In genomic region chr16:27462846-27463682, GRCh38 we compare ENCODE assay signal across 20 cellular contexts.
DNase-seq lines count a peak whose midpoint lies in the region; ATAC-seq and TF ChIP-seq lines count a peak whose summit lies in the region.
"Had no signal": no experiment of that assay in that cellular context is flagged by ENCODE, and none has a peak within 500 bp of the region (broad histone marks: within the 10 kb centered on the region; RNA-seq: fewer than 3 reads in every experiment).

No MANE protein-coding gene starts in this region.

- peaks cover 12% of the 10 kb centered on the region for H3K9me3 ChIP-seq in BLaER1
- no peaks in the 10 kb centered on the region for H3K9me3 ChIP-seq in CD4-positive, CD25-positive, alpha-beta regulatory T cell (ENCODE audit: control insufficient read depth in 2 of 2, low read length in 2 of 2)
- H3K9me3 ChIP-seq: HAP-1, stomach had no signal

- H3K27ac Mint-ChIP-seq in CD4-positive, CD25-positive, alpha-beta regulatory T cell, result peak overlapping the region; percentile 9 to 85 (median 81)
- peak overlapping the region; percentile 89 for H3K27ac Mint-ChIP-seq in activated naive CD8-positive, alpha-beta T cell treated with anti-CD3 and anti-CD28 coated beads for 36 hours
- H3K27ac Mint-ChIP-seq in natural killer cell, result peak overlapping the region; percentile 96
- H3K27ac Mint-ChIP-seq: mesothelial cell of epicardium, neural progenitor cell, type B pancreatic cell had no signal

- no peak for TF ChIP-seq CTCF in natural killer cell (IDR thresholded peaks at IDR 0.05)

- peak overlapping the region in 3 of 4 donors; percentile 15 to 73 (median 54) for H3K4me3 Mint-ChIP-seq in CD4-positive, CD25-positive, alpha-beta regulatory T cell
- H3K4me3 Mint-ChIP-seq in activated naive CD8-positive, alpha-beta T cell treated with anti-CD3 and anti-CD28 coated beads for 36 hours, result peak overlapping the region; percentile 71
- H3K4me3 Mint-ChIP-seq in natural killer cell, result peak overlapping the region; percentile 90
- H3K4me3 Mint-ChIP-seq: mesothelial cell of epicardium, neural progenitor cell, type B pancreatic cell had no signal

- peaks cover 97% of the 10 kb centered on the region for H3K36me3 ChIP-seq in BLaER1
- H3K36me3 ChIP-seq in CD4-positive, CD25-positive, alpha-beta regulatory T cell (ENCODE audit: control insufficient read depth, insufficient read depth, low read length), result peaks cover 49% of the 10 kb centered on the region

- peaks cover 0 to 1% (median 0%) of the 10 kb centered on the region in 7 donors for H3K9me3 Mint-ChIP-seq in CD4-positive, CD25-positive, alpha-beta regulatory T cell
- H3K9me3 Mint-ChIP-seq in activated naive CD8-positive, alpha-beta T cell treated with anti-CD3 and anti-CD28 coated beads for 36 hours, result peaks cover 3% of the 10 kb centered on the region
- no peaks in the 10 kb centered on the region for H3K9me3 Mint-ChIP-seq in natural killer cell
- H3K9me3 Mint-ChIP-seq: neural progenitor cell, type B pancreatic cell had no signal

- H4K20me1 ChIP-seq in BLaER1, result peaks cover 23% of the 10 kb centered on the region

- peaks cover 17% of the 10 kb centered on the region for H3K36me3 Mint-ChIP-seq in CD4-positive, CD25-positive, alpha-beta regulatory T cell
- peaks cover 45% of the 10 kb centered on the region for H3K36me3 Mint-ChIP-seq in activated naive CD8-positive, alpha-beta T cell treated with anti-CD3 and anti-CD28 coated beads for 36 hours
- H3K36me3 Mint-ChIP-seq in natural killer cell, result peaks cover 14% of the 10 kb centered on the region

- H3K4me3 ChIP-seq in BLaER1, result no peak overlapping the region
- no peak overlapping the region for H3K4me3 ChIP-seq in CD4-positive, CD25-positive, alpha-beta regulatory T cell (ENCODE audit: low read depth, low read length)
- H3K4me3 ChIP-seq: HAP-1, neural progenitor cell, skin epidermis, stomach had no signal

- peak overlapping the region; percentile 50 for H3K27ac ChIP-seq in BLaER1
- H3K27ac ChIP-seq in CD4-positive, CD25-positive, alpha-beta regulatory T cell (ENCODE audit: insufficient read depth, low read length, poor library complexity, severe bottlenecking), result peak overlapping the region; percentile 39
- H3K27ac ChIP-seq: neural progenitor cell had no signal

- H3K4me1 ChIP-seq in BLaER1, result peaks cover 52% of the 10 kb centered on the region
- H3K4me1 ChIP-seq in CD4-positive, CD25-positive, alpha-beta regulatory T cell (ENCODE audit: control insufficient read depth, insufficient read depth, low read length, poor library complexity, severe bottlenecking), result peaks cover 17% of the 10 kb centered on the region
- H3K4me1 ChIP-seq: HAP-1, neural progenitor cell had no signal

- DNase-seq in CD4-positive, CD25-positive, alpha-beta regulatory T cell, result no peak
- no peak for DNase-seq in activated naive CD8-positive, alpha-beta T cell treated with anti-CD3 and anti-CD28 coated beads for 36 hours
- DNase-seq in natural killer cell (no peak), cerebellar nuclear complex (lab: John Stamatoyannopoulos, UW) (no peak), NCI-H128 (lab: John Stamatoyannopoulos, UW; ENCODE audit: unreplicated experiment) (no peak)
- DNase-seq: anterior cingulate cortex, Karpas-422, NCI-H2029, NCI-H345, NCI-H82, OCI-M1, Right ventricle myocardium superior, stomach had no signal

- no peak for ATAC-seq in CD4-positive, CD25-positive, alpha-beta regulatory T cell (ENCODE audit: low read depth in 2 of 2)
- ATAC-seq in natural killer cell, result no peak
- no peak for ATAC-seq in GM21717 (IDR thresholded peaks at IDR 0.05; ENCODE audit: unreplicated experiment)

- H3K9ac ChIP-seq in BLaER1, result peak overlapping the region; percentile 11; the same call in 1 of the 2 replicates
- H3K9ac ChIP-seq: neural progenitor cell had no signal

- intact Hi-C loops in natural killer cell (cut with micrococcal nuclease), result loop anchor here (1.0 kb wide), 1 partner anchor 13 kb away; no protein-coding TSS in a partner anchor

- peaks cover 0 to 19% (median 9%) of the 10 kb centered on the region in 4 donors for H3K4me1 Mint-ChIP-seq in CD4-positive, CD25-positive, alpha-beta regulatory T cell
- peaks cover 39% of the 10 kb centered on the region for H3K4me1 Mint-ChIP-seq in activated naive CD8-positive, alpha-beta T cell treated with anti-CD3 and anti-CD28 coated beads for 36 hours
- peaks cover 39 to 66% of the 10 kb centered on the region in 2 donors for H3K4me1 Mint-ChIP-seq in natural killer cell
- H3K4me1 Mint-ChIP-seq: neural progenitor cell had no signal

- H3K4me2 ChIP-seq in BLaER1, result peak overlapping the region; percentile 55
- H3K4me2 ChIP-seq: neural progenitor cell had no signal

- H3K27me3 ChIP-seq in BLaER1, result no peaks in the 10 kb centered on the region
- H3K27me3 ChIP-seq in CD4-positive, CD25-positive, alpha-beta regulatory T cell (ENCODE audit: control insufficient read depth, insufficient read depth, low read length), result no peaks in the 10 kb centered on the region
- H3K27me3 ChIP-seq: neural progenitor cell, stomach had no signal

- no peaks in the 10 kb centered on the region for H3K27me3 Mint-ChIP-seq in CD4-positive, CD25-positive, alpha-beta regulatory T cell
- H3K27me3 Mint-ChIP-seq in activated naive CD8-positive, alpha-beta T cell treated with anti-CD3 and anti-CD28 coated beads for 36 hours, result no peaks in the 10 kb centered on the region
- no peaks in the 10 kb centered on the region for H3K27me3 Mint-ChIP-seq in natural killer cell (ENCODE audit: low read depth in 2 of 2)
- H3K27me3 Mint-ChIP-seq: type B pancreatic cell had no signal
